In the genomic region with DNA sequence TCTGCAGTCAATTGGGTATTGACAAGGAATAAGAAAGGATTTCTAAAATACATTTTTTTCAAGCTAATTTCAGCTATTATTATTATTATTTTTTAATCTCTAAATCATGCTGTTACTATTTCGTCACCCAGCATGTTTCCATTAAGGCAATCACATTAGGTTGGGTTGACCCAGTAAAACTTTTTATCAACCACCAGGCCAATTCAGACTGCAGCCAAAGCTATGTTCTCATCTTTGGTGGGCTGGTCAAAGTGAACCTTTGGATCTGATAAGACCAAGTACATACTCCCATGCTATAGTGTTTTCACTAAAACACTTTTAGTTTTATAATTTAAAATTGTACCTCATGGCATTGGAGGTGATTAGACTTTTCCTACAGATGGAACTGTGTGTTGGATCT, we compare ENCODE assay signal across 15 cellular contexts.
A peak's percentile ranks its signal among the peaks of the same experiment; 100 is the strongest.
DNase-seq lines count a peak whose midpoint lies in the region; ATAC-seq and TF ChIP-seq lines count a peak whose summit lies in the region.
"Had no signal": no experiment of that assay in that cellular context is flagged by ENCODE, and none has a peak within 500 bp of the region (broad histone marks: within the 10 kb centered on the region; RNA-seq: fewer than 3 reads in every experiment).

No MANE protein-coding gene starts in this region.

- POLR2A ChIA-PET in MCF 10A (lab: Yijun Ruan, JAX), result interaction anchor here (1.1 kb wide), 1 partner anchor 14 kb away, joined by 3 read pairs; no protein-coding TSS in a partner anchor

- H3K9me3 ChIP-seq in breast epithelium, result no peaks in the 10 kb centered on the region
- H3K9me3 ChIP-seq in esophagus muscularis mucosa, result no peaks in the 10 kb centered on the region
- no peaks in the 10 kb centered on the region for H3K9me3 ChIP-seq in sigmoid colon
- no peaks in the 10 kb centered on the region for H3K9me3 ChIP-seq in body of pancreas
- H3K9me3 ChIP-seq: A549, Caco-2, HAP-1 had no signal

- H3K9me3 Mint-ChIP-seq in MCF 10A (ENCODE audit: unreplicated experiment), result no peaks in the 10 kb centered on the region
- H3K9me3 Mint-ChIP-seq in GM23338, result no peaks in the 10 kb centered on the region
- peaks cover 8% of the 10 kb centered on the region for H3K9me3 Mint-ChIP-seq in activated naive CD8-positive, alpha-beta T cell treated with anti-CD3 and anti-CD28 coated beads, Interleukin-2, amount 50 U/mL, for 24 hours
- H3K9me3 Mint-ChIP-seq: CD4-positive, alpha-beta T cell had no signal

- no peak for ATAC-seq in GM23338
- no peak for ATAC-seq in activated naive CD8-positive, alpha-beta T cell treated with anti-CD3 and anti-CD28 coated beads, Interleukin-2, amount 50 U/mL, for 24 hours
- ATAC-seq in body of pancreas, result no peak
- ATAC-seq: A549 had no signal

- H3K27ac ChIP-seq in breast epithelium (no peak overlapping the region), GM23338 (ENCODE audit: low read depth) (no peak overlapping the region), esophagus muscularis mucosa (replicated peaks in 1 of 4) (peak overlapping the region in 3 of 4 donors; percentile 3 to 76 (median 65)), sigmoid colon (peak overlapping the region in 3 of 4 donors; percentile 16 to 88 (median 58)), body of pancreas (peak overlapping the region in 1 of 4 donors; percentile 4)
- H3K27ac ChIP-seq: 22Rv1, C4-2B had no signal

- BruUV-seq in MCF 10A (replicated peaks; lab: Mats Ljungman, UMichigan), result no TSS peak

- no peak overlapping the region for H3K4me2 ChIP-seq in GM23338
- H3K4me2 ChIP-seq: A549 had no signal

- H3K27ac Mint-ChIP-seq in MCF 10A (ENCODE audit: low read depth, unreplicated experiment) (peak overlapping the region; percentile 44), GM23338 (peak overlapping the region; percentile 56; the same call in 1 of the 2 replicates)
- H3K27ac Mint-ChIP-seq in activated naive CD8-positive, alpha-beta T cell treated with anti-CD3 and anti-CD28 coated beads, Interleukin-2, amount 50 U/mL, for 24 hours, result no peak overlapping the region
- H3K27ac Mint-ChIP-seq: CD4-positive, alpha-beta T cell had no signal

- peaks cover 17% of the 10 kb centered on the region for H4K20me1 ChIP-seq in GM23338 (replicated peaks; ENCODE audit: insufficient read depth)

- H3K4me1 Mint-ChIP-seq in MCF 10A (ENCODE audit: insufficient read depth, unreplicated experiment) (no peaks in the 10 kb centered on the region), GM23338 (peaks cover 58% of the 10 kb centered on the region)
- no peaks in the 10 kb centered on the region for H3K4me1 Mint-ChIP-seq in activated naive CD8-positive, alpha-beta T cell treated with anti-CD3 and anti-CD28 coated beads, Interleukin-2, amount 50 U/mL, for 24 hours

- 67% methylated on average over 1 of the region's 1 CpG for WGBS in esophagus muscularis mucosa
- 89 to 90% methylated on average over 1 of the region's 1 CpG for WGBS in sigmoid colon, 2 donors
- WGBS in body of pancreas, 2 donors, result 58 to 59% methylated on average over 1 of the region's 1 CpG

- CTCF ChIA-PET in MCF 10A (lab: Yijun Ruan, JAX), result interaction anchor here (0.6 to 0.7 kb wide), 2 partner anchors 30 to 517 kb away, joined by 3 read pairs; no protein-coding TSS in a partner anchor

- TF ChIP-seq CTCF in MCF 10A (IDR thresholded peaks at IDR 0.05; ENCODE audit: unreplicated experiment) (no peak), breast epithelium (IDR thresholded peaks at IDR 0.05) (no peak), GM23338 (conservative IDR thresholded peaks at IDR 0.05; ENCODE audit: low read depth in 2 of 2) (no peak), esophagus muscularis mucosa (IDR thresholded peaks at IDR 0.05) (no peak), sigmoid colon (IDR thresholded peaks at IDR 0.05) (no peak), body of pancreas (IDR thresholded peaks at IDR 0.05) (no peak)

- TF ChIP-seq POLR2A in breast epithelium (IDR thresholded peaks at IDR 0.05) (no peak), esophagus muscularis mucosa (IDR thresholded peaks at IDR 0.05; ENCODE audit: low read depth) (no peak), sigmoid colon (IDR thresholded peaks at IDR 0.05) (no peak), body of pancreas (IDR thresholded peaks at IDR 0.05) (no peak)

- no peaks in the 10 kb centered on the region for H3K4me1 ChIP-seq in breast epithelium
- H3K4me1 ChIP-seq in GM23338 (ENCODE audit: insufficient read depth), result peaks cover 37% of the 10 kb centered on the region
- peaks cover 46 to 73% (median 73%) of the 10 kb centered on the region in 4 donors for H3K4me1 ChIP-seq in esophagus muscularis mucosa
- peaks cover 0 to 68% (median 62%) of the 10 kb centered on the region in 4 donors for H3K4me1 ChIP-seq in sigmoid colon
- H3K4me1 ChIP-seq in body of pancreas, result peaks cover 43% of the 10 kb centered on the region
- H3K4me1 ChIP-seq: HAP-1 had no signal

- TF ChIP-seq EP300 in esophagus muscularis mucosa (IDR thresholded peaks at IDR 0.05) (no peak), sigmoid colon (IDR thresholded peaks at IDR 0.05) (no peak)

- no peaks in the 10 kb centered on the region for H3F3A ChIP-seq in GM23338 (replicated peaks; ENCODE audit: low read depth)

- H3K4me3 ChIP-seq in breast epithelium, result no peak overlapping the region
- no peak overlapping the region for H3K4me3 ChIP-seq in GM23338
- H3K4me3 ChIP-seq in esophagus muscularis mucosa, result no peak overlapping the region
- H3K4me3 ChIP-seq in sigmoid colon, result no peak overlapping the region
- H3K4me3 ChIP-seq in body of pancreas, result no peak overlapping the region
- H3K4me3 ChIP-seq: A549, HAP-1 had no signal

- H3K79me2 ChIP-seq in GM23338 (replicated peaks; ENCODE audit: insufficient read depth), result peaks cover 93% of the 10 kb centered on the region

- H3K9me2 ChIP-seq in GM23338 (ENCODE audit: insufficient read depth), result no peaks in the 10 kb centered on the region

- H3K4me3 Mint-ChIP-seq in MCF 10A (ENCODE audit: unreplicated experiment) (no peak overlapping the region), GM23338 (no peak overlapping the region)
- no peak overlapping the region for H3K4me3 Mint-ChIP-seq in activated naive CD8-positive, alpha-beta T cell treated with anti-CD3 and anti-CD28 coated beads, Interleukin-2, amount 50 U/mL, for 24 hours
- H3K4me3 Mint-ChIP-seq: CD4-positive, alpha-beta T cell had no signal

- DNase-seq in MCF 10A (ENCODE audit: unreplicated experiment) (no peak), breast epithelium (ENCODE audit: low spot score in 2 of 2) (no peak), GM23338 (ENCODE audit: low spot score) (no peak), esophagus muscularis mucosa (ENCODE audit: extremely low spot score) (no peak), sigmoid colon (no peak), foreskin melanocyte (no peak), body of pancreas (no peak)
- DNase-seq in activated naive CD8-positive, alpha-beta T cell treated with anti-CD3 and anti-CD28 coated beads, Interleukin-2, amount 50 U/mL, for 24 hours, result no peak
- DNase-seq: AML-193; Caco-2; CD4-positive, alpha-beta T cell had no signal

- intact Hi-C loops in MCF 10A (cut with micrococcal nuclease) (no loop called here), breast epithelium (cut with DNase I; ENCODE audit: low total_unique reads) (no loop called here), esophagus muscularis mucosa (cut with DNase I) (no loop called here), sigmoid colon (cut with DNase I) (no loop called here), body of pancreas (cut with DNase I) (no loop called here)

- H3K27me3 ChIP-seq in breast epithelium (no peaks in the 10 kb centered on the region), GM23338 (ENCODE audit: insufficient read depth) (no peaks in the 10 kb centered on the region), esophagus muscularis mucosa (no peaks in the 10 kb centered on the region), sigmoid colon (no peaks in the 10 kb centered on the region), body of pancreas (no peaks in the 10 kb centered on the region)

- H3K36me3 ChIP-seq in breast epithelium, result no peaks in the 10 kb centered on the region
- no peaks in the 10 kb centered on the region for H3K36me3 ChIP-seq in GM23338 (ENCODE audit: insufficient read depth)
- H3K36me3 ChIP-seq in esophagus muscularis mucosa, result no peaks in the 10 kb centered on the region
- no peaks in the 10 kb centered on the region for H3K36me3 ChIP-seq in sigmoid colon
- no peaks in the 10 kb centered on the region for H3K36me3 ChIP-seq in body of pancreas (replicated peaks in 1 of 2; ENCODE audit: insufficient read depth in 1 of 2, low read depth in 2 of 2)
- H3K36me3 ChIP-seq: HAP-1 had no signal

- H3K36me3 Mint-ChIP-seq in MCF 10A (ENCODE audit: insufficient read depth, unreplicated experiment), result no peaks in the 10 kb centered on the region
- H3K36me3 Mint-ChIP-seq in GM23338 (ENCODE audit: low read depth), result peaks cover 5% of the 10 kb centered on the region; the same call in 2 of the 3 replicates
- no peaks in the 10 kb centered on the region for H3K36me3 Mint-ChIP-seq in activated naive CD8-positive, alpha-beta T cell treated with anti-CD3 and anti-CD28 coated beads, Interleukin-2, amount 50 U/mL, for 24 hours (ENCODE audit: low read depth)

- no peaks in the 10 kb centered on the region for H3K27me3 Mint-ChIP-seq in MCF 10A (ENCODE audit: insufficient read depth, unreplicated experiment)
- peaks cover 5% of the 10 kb centered on the region for H3K27me3 Mint-ChIP-seq in GM23338 (ENCODE audit: insufficient read depth, low read depth, poor library complexity)
- H3K27me3 Mint-ChIP-seq in activated naive CD8-positive, alpha-beta T cell treated with anti-CD3 and anti-CD28 coated beads, Interleukin-2, amount 50 U/mL, for 24 hours, result peaks cover 7% of the 10 kb centered on the region

- no peak overlapping the region for H2AFZ ChIP-seq in GM23338

Comparison
In these comparisons a context has a peak if more than half of its experiments do, and no peak if none do; other contexts are left out.
1. H3K27ac ChIP-seq: peak in esophagus muscularis mucosa (3 of 4) and sigmoid colon (3 of 4); none in breast epithelium (0 of 2) and GM23338 (single experiment).